17 cellular contexts compared by ENCODE assay signal in genomic region chr3:13620776-13621365, GRCh38.
DNase-seq lines count a peak whose midpoint lies in the region; ATAC-seq and TF ChIP-seq lines count a peak whose summit lies in the region.
"Had no signal": no experiment of that assay in that cellular context is flagged by ENCODE, and none has a peak within 500 bp of the region (broad histone marks: within the 10 kb centered on the region; RNA-seq: fewer than 3 reads in every experiment).

No MANE protein-coding gene starts in this region.

- H3K36me3 ChIP-seq in BLaER1 treated with 17β-estradiol and CSF1 and Interleukin-3, amounts not matched to agents 10 nM and 100 nM: no peaks in the 10 kb centered on the region
- H3K36me3 ChIP-seq in IMR-90 (ENCODE audit: control insufficient read depth, insufficient read depth, low read length): no peaks in the 10 kb centered on the region
- H3K36me3 ChIP-seq: Peyer's patch had no signal

- H3K9me3 Mint-ChIP-seq in chondrocyte (ENCODE audit: low read depth): peaks cover 4% of the 10 kb centered on the region
- H3K9me3 Mint-ChIP-seq in natural killer cell treated with Interleukin-12 subunit alpha and Interleukin-12 subunit beta and Interleukin-15 and Interleukin-18, amount 100 ng/mL, for 72 hours: no peaks in the 10 kb centered on the region
- H3K9me3 Mint-ChIP-seq: HFFc6 had no signal

- H3K4me2 ChIP-seq in BLaER1 treated with 17β-estradiol and CSF1 and Interleukin-3, amounts not matched to agents 10 nM and 100 nM: peak overlapping the region; percentile 67 to 86 (median 79)
- no peak overlapping the region for H3K4me2 ChIP-seq in IMR-90 (ENCODE audit: low read depth, low read length)
- H3K4me2 ChIP-seq: SK-N-SH had no signal

- no TSS peak for BruUV-seq in IMR-90 (replicated peaks; lab: Mats Ljungman, UMichigan)

- no peak overlapping the region for H3K56ac ChIP-seq in IMR-90 (ENCODE audit: extremely low read depth, insufficient read depth, low read length)

- no peak for ATAC-seq in IMR-90 (ENCODE audit: low read depth)
- ATAC-seq in natural killer cell treated with Interleukin-12 subunit alpha and Interleukin-12 subunit beta and Interleukin-15 and Interleukin-18, amount 100 ng/mL, for 72 hours: no peak
- no peak for ATAC-seq in sciatic nerve

- no peak overlapping the region for H3K23ac ChIP-seq in IMR-90 (ENCODE audit: low read depth, low read length)

- POLR2A ChIA-PET in IMR-90 (lab: Charles Lee; ENCODE audit: unreplicated experiment): no interaction called here

- no peak for TF ChIP-seq POLR2A in IMR-90 (IDR thresholded peaks at IDR 0.05; ENCODE audit: low read depth, low read length)

- peak overlapping the region; percentile 37 for H2AK9ac ChIP-seq in IMR-90 (replicated peaks; ENCODE audit: low read depth, low read length, poor library complexity)

- intact Hi-C loops in IMR-90 (cut with micrococcal nuclease) (no loop called here), sciatic nerve (cut with DNase I) (no loop called here)

- no peak overlapping the region for H3K4me3 Mint-ChIP-seq in chondrocyte (ENCODE audit: unreplicated experiment)
- H3K4me3 Mint-ChIP-seq in natural killer cell treated with Interleukin-12 subunit alpha and Interleukin-12 subunit beta and Interleukin-15 and Interleukin-18, amount 100 ng/mL, for 72 hours: no peak overlapping the region
- H3K4me3 Mint-ChIP-seq: HFFc6 had no signal

- no peak overlapping the region for H3K18ac ChIP-seq in IMR-90 (ENCODE audit: low read depth, low read length)

- no peak overlapping the region for H2BK5ac ChIP-seq in IMR-90 (ENCODE audit: low read depth, low read length, poor library complexity, severe bottlenecking)

- no peak overlapping the region for H2BK20ac ChIP-seq in IMR-90 (ENCODE audit: low read depth, low read length)

- WGBS in IMR-90 (ENCODE audit: extremely low coverage in 2 of 2, insufficient read length in 1 of 2), 2 experiments: 93% methylated on average over 6 of the region's 12 CpGs; no CpG with 5 or more reads in 1 of the 2 experiments

- peak overlapping the region; percentile 60 to 72 (median 66); a peak in 17 of 22 replicates for H3K9ac ChIP-seq in BLaER1 treated with 17β-estradiol and CSF1 and Interleukin-3, amounts not matched to agents 10 nM and 100 nM
- no peak overlapping the region for H3K9ac ChIP-seq in IMR-90 (ENCODE audit: low read depth, low read length)
- H3K9ac ChIP-seq: SK-N-SH had no signal

- CTCF ChIA-PET in IMR-90 (lab: Yijun Ruan, JAX): no interaction called here

- H4K5ac ChIP-seq in IMR-90 (ENCODE audit: low read depth, low read length): no peak overlapping the region

- H3K36me3 Mint-ChIP-seq in chondrocyte (ENCODE audit: low read depth): peaks cover 38% of the 10 kb centered on the region
- H3K36me3 Mint-ChIP-seq in natural killer cell treated with Interleukin-12 subunit alpha and Interleukin-12 subunit beta and Interleukin-15 and Interleukin-18, amount 100 ng/mL, for 72 hours: no peaks in the 10 kb centered on the region

- no peak overlapping the region for H4K8ac ChIP-seq in IMR-90 (ENCODE audit: low read depth in 2 of 2, low read length in 2 of 2)

- H3K4me1 Mint-ChIP-seq in chondrocyte (ENCODE audit: low read depth): peaks cover 20% of the 10 kb centered on the region
- H3K4me1 Mint-ChIP-seq in natural killer cell treated with Interleukin-12 subunit alpha and Interleukin-12 subunit beta and Interleukin-15 and Interleukin-18, amount 100 ng/mL, for 72 hours (ENCODE audit: low read depth in 2 of 2): peaks cover 14 to 16% of the 10 kb centered on the region in 2 donors

- H3K9me3 ChIP-seq in BLaER1 treated with 17β-estradiol and CSF1 and Interleukin-3, amounts not matched to agents 10 nM and 100 nM (replicated peaks in 1 of 11): no peaks in the 10 kb centered on the region
- no peaks in the 10 kb centered on the region for H3K9me3 ChIP-seq in IMR-90 (ENCODE audit: control insufficient read depth, insufficient read depth, low read length)
- H3K9me3 ChIP-seq: Peyer's patch, SK-N-SH had no signal

- no peak overlapping the region for H2BK15ac ChIP-seq in IMR-90 (ENCODE audit: low read depth, low read length)

- H3K4me1 ChIP-seq in BLaER1 treated with 17β-estradiol and CSF1 and Interleukin-3, amounts not matched to agents 10 nM and 100 nM: peaks cover 16 to 28% (median 23%) of the 10 kb centered on the region in 10 experiments
- peaks cover 2% of the 10 kb centered on the region; the same call in 1 of the 2 replicates for H3K4me1 ChIP-seq in IMR-90 (ENCODE audit: control insufficient read depth, insufficient read depth, low read length)
- H3K4me1 ChIP-seq: Peyer's patch had no signal

- no peak for TF ChIP-seq RAD21 in IMR-90 (IDR thresholded peaks at IDR 0.05; ENCODE audit: low read length)

- H3K27ac Mint-ChIP-seq in chondrocyte (ENCODE audit: unreplicated experiment): no peak overlapping the region
- peak overlapping the region; percentile 35 to 77 for H3K27ac Mint-ChIP-seq in natural killer cell treated with Interleukin-12 subunit alpha and Interleukin-12 subunit beta and Interleukin-15 and Interleukin-18, amount 100 ng/mL, for 72 hours
- H3K27ac Mint-ChIP-seq: HFFc6 had no signal

- H3K79me1 ChIP-seq in IMR-90 (ENCODE audit: low read depth in 1 of 2, low read length in 2 of 2): no peaks in the 10 kb centered on the region

- H4K20me1 ChIP-seq in BLaER1 treated with 17β-estradiol and CSF1 and Interleukin-3, amounts not matched to agents 10 nM and 100 nM: no peaks in the 10 kb centered on the region
- H4K20me1 ChIP-seq in IMR-90 (ENCODE audit: insufficient read depth, low read length): no peaks in the 10 kb centered on the region

- dilution Hi-C loops in IMR-90 (cut with HindIII; ENCODE audit: low sequenced_read_pairs, unreplicated experiment): no loop called here

- no peaks in the 10 kb centered on the region for H3K27me3 ChIP-seq in BLaER1 treated with 17β-estradiol and CSF1 and Interleukin-3, amounts not matched to agents 10 nM and 100 nM
- no peaks in the 10 kb centered on the region for H3K27me3 ChIP-seq in IMR-90 (ENCODE audit: control insufficient read depth, insufficient read depth, low read length)
- H3K27me3 ChIP-seq: Peyer's patch had no signal

- no peak overlapping the region for H4K91ac ChIP-seq in IMR-90 (ENCODE audit: insufficient read depth, low read depth, low read length)

- DNase-seq in IMR-90 (no peak), chondrocyte (ENCODE audit: low spot score) (peak; percentile 79), NCI-H2227 treated with DMSO at 0.1 percent for 48 hours (lab: John Stamatoyannopoulos, UW) (no peak), mucosa of gallbladder (ENCODE audit: low spot score) (no peak), sciatic nerve (ENCODE audit: low spot score) (no peak)
- DNase-seq in natural killer cell treated with Interleukin-12 subunit alpha and Interleukin-12 subunit beta and Interleukin-15 and Interleukin-18, amount 100 ng/mL, for 72 hours (ENCODE audit: low spot score): no peak
- DNase-seq: C1 segment of cervical spinal cord; DMS 273 treated with DMSO at 0.1 percent for 48 hours; HFFc6; NCI-H1105; NCI-H2081; NCI-H748 treated with DMSO at 0.1 percent for 48 hours; NK-92 treated with Interleukin-12 subunit alpha and Interleukin-12 subunit beta, amount 100 ng/mL, for 24 hours; Peyer's patch; SHP77 treated with DMSO at 0.1 percent for 48 hours; SK-N-SH had no signal

- in situ Hi-C loops in IMR-90 (cut with MboI; ENCODE audit: low sequenced_read_pairs): no loop called here

- H3K4me3 ChIP-seq in BLaER1 treated with 17β-estradiol and CSF1 and Interleukin-3, amounts not matched to agents 10 nM and 100 nM: peak overlapping the region in 4 of 10 experiments; percentile 32 to 60 (median 39); a peak in 4 of 20 replicates
- H3K4me3 ChIP-seq in IMR-90 (ENCODE audit: insufficient read depth, low read depth, low read length): no peak overlapping the region
- H3K4me3 ChIP-seq: Peyer's patch had no signal

- no peak overlapping the region for H3K14ac ChIP-seq in IMR-90 (replicated peaks; ENCODE audit: low read depth, low read length)

- no peaks in the 10 kb centered on the region for H3K9me1 ChIP-seq in IMR-90 (ENCODE audit: insufficient read depth, low read length)

- TF ChIP-seq CTCF in IMR-90 (conservative IDR thresholded peaks at IDR 0.05; ENCODE audit: low read depth, low read length) (no peak), chondrocyte (IDR thresholded peaks at IDR 0.05) (no peak)

- no peak overlapping the region for H2BK120ac ChIP-seq in IMR-90 (ENCODE audit: low read depth, low read length)

- H2AFZ ChIP-seq in IMR-90 (replicated peaks; ENCODE audit: low read length, poor library complexity): no peak overlapping the region

- H3K27me3 Mint-ChIP-seq in chondrocyte (ENCODE audit: low read depth): no peaks in the 10 kb centered on the region
- H3K27me3 Mint-ChIP-seq in natural killer cell treated with Interleukin-12 subunit alpha and Interleukin-12 subunit beta and Interleukin-15 and Interleukin-18, amount 100 ng/mL, for 72 hours: no peaks in the 10 kb centered on the region

- no peak overlapping the region for H3K4ac ChIP-seq in IMR-90 (ENCODE audit: low read depth, low read length)

- no peak overlapping the region for H2AK5ac ChIP-seq in IMR-90 (ENCODE audit: low read depth, low read length)

- H3K27ac ChIP-seq in BLaER1 treated with 17β-estradiol and CSF1 and Interleukin-3, amounts not matched to agents 10 nM and 100 nM: peak overlapping the region; percentile 56 to 78 (median 70); a peak in 21 of 22 replicates
- H3K27ac ChIP-seq in IMR-90 (ENCODE audit: insufficient read depth, low read length): no peak overlapping the region
- H3K27ac ChIP-seq: Peyer's patch had no signal

TF ChIP-seq in IMR-90, 13 proteins besides CTCF, POLR2A, EP300 and RAD21 (continues in another document):
- TF ChIP-seq MAZ (IDR thresholded peaks at IDR 0.05; ENCODE audit: borderline replicate concordance, low read depth, low read length) (no peak), SMC3 (IDR thresholded peaks at IDR 0.05; ENCODE audit: low read depth, low read length) (no peak), MAFK (IDR thresholded peaks at IDR 0.05; ENCODE audit: low read depth, low read length) (no peak), BHLHE40 (IDR thresholded peaks at IDR 0.05; ENCODE audit: low read depth, low read length) (no peak), CHD1 (IDR thresholded peaks at IDR 0.05; ENCODE audit: low read depth, low read length) (no peak), FOS (IDR thresholded peaks at IDR 0.05; ENCODE audit: low read depth, low read length) (no peak), RCOR1 (IDR thresholded peaks at IDR 0.05; ENCODE audit: insufficient replicate concordance, low read length) (no peak), MXI1 (IDR thresholded peaks at IDR 0.05; ENCODE audit: borderline replicate concordance, low read depth, low read length) (no peak), NFE2L2 (IDR thresholded peaks at IDR 0.05; ENCODE audit: low read depth, low read length) (no peak)
